In genomic region chr13:51639171-51639570, GRCh38 we compare ENCODE assay signal across 1 cellular context.
TF ChIP-seq lines count a peak whose summit lies in the region.

No MANE protein-coding gene starts in this region.

TF ChIP-seq in HEK293, 187 proteins besides CTCF, POLR2A, EP300 and RAD21 (continued from another document):
- no peak for TF ChIP-seq PRDM4 (tag by site-specific recombination; IDR thresholded peaks at IDR 0.05)
